In the genomic region with DNA sequence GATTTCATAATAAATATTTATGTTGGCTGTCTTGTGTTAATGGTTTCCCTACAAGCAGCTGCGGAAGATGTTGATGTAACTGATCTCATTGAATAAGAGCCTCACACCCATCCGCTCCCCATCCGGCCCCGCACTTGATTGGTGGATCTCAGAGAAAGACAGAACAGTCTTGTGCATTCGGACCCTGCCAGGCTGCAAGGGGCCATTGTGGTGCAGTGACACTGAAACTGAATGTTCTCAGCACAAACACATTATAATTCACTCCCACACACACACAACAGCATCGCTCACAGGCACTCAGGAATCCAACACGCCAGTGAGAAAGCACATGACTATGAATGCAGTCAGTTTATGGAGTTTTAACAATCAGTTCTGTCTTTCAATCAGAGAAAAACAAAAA, we compare ENCODE assay signal across 22 cellular contexts. TPM values are rescaled to one million over a fixed set of nuclear protein-coding genes. Genes with fewer than 3 reads are reported as not detected.
DNase-seq lines count a peak whose midpoint lies in the region; ATAC-seq, FAIRE-seq and TF ChIP-seq lines count a peak whose summit lies in the region.
"Had no signal": no experiment of that assay in that cellular context is flagged by ENCODE, and none has a peak within 500 bp of the region (broad histone marks: within the 10 kb centered on the region; RNA-seq: fewer than 3 reads in every experiment).

No MANE protein-coding gene starts in this region.

- in situ Hi-C loops in gastrocnemius medialis (cut with MboI; ENCODE audit: low sequenced_read_pairs in 4 of 4): no loop called here

- ATAC-seq in gastrocnemius medialis: no peak
- no peak for ATAC-seq in GM18867 (IDR thresholded peaks at IDR 0.05; ENCODE audit: unreplicated experiment)
- ATAC-seq: Panc1, pancreas, SK-N-SH treated with all-trans-retinoic acid at 6 μM for 48 hours had no signal

- no peak overlapping the region for H3K27ac ChIP-seq in gastrocnemius medialis
- H3K27ac ChIP-seq: esophagus squamous epithelium, pancreas, vagina had no signal

- peaks cover 4% of the 10 kb centered on the region for H3K27me3 Mint-ChIP-seq in brain
- H3K27me3 Mint-ChIP-seq: activated CD4-positive, alpha-beta memory T cell treated with anti-CD3 and anti-CD28 coated beads for 36 hours; stimulated activated naive CD8-positive, alpha-beta T cell treated with anti-CD3 and anti-CD28 coated beads, Interleukin-15, Interleukin-2, amounts not matched to agents 100 ng/mL and 50 ng/mL, for 24 hours had no signal

- peaks cover 82% of the 10 kb centered on the region for H3K36me3 Mint-ChIP-seq in brain
- H3K36me3 Mint-ChIP-seq: activated CD4-positive, alpha-beta memory T cell treated with anti-CD3 and anti-CD28 coated beads for 36 hours had no signal

- no peaks in the 10 kb centered on the region for H3K9me3 ChIP-seq in gastrocnemius medialis
- H3K9me3 ChIP-seq: esophagus squamous epithelium, MG63, pancreas, vagina had no signal

- no peaks in the 10 kb centered on the region for H3K4me1 ChIP-seq in gastrocnemius medialis
- H3K4me1 ChIP-seq: esophagus squamous epithelium, pancreas, vagina had no signal

- TF ChIP-seq CTCF in D721Med (IDR thresholded peaks at IDR 0.05; ENCODE audit: insufficient read depth, missing control alignments) (no peak), brain (conservative IDR thresholded peaks at IDR 0.05) (no peak), gastrocnemius medialis (IDR thresholded peaks at IDR 0.05 in 4 of 5, conservative IDR thresholded peaks at IDR 0.05 in 1 of 5) (no peak)

- H3K4me3 ChIP-seq in gastrocnemius medialis: no peak overlapping the region
- H3K4me3 ChIP-seq: esophagus squamous epithelium, MG63, pancreas, vagina had no signal

- H3K9me3 Mint-ChIP-seq in brain: no peaks in the 10 kb centered on the region
- H3K9me3 Mint-ChIP-seq: activated CD4-positive, alpha-beta memory T cell treated with anti-CD3 and anti-CD28 coated beads for 36 hours; HFFc6; stimulated activated naive CD8-positive, alpha-beta T cell treated with anti-CD3 and anti-CD28 coated beads, Interleukin-15, Interleukin-2, amounts not matched to agents 100 ng/mL and 50 ng/mL, for 24 hours had no signal

- no peak for DNase-seq in D721Med (ENCODE audit: insufficient read length, low spot score)
- DNase-seq in globus pallidus (ENCODE audit: low spot score): peak; percentile 98
- peak; percentile 89 for DNase-seq in occipital lobe (lab: John Stamatoyannopoulos, UW)
- no peak for DNase-seq in gastrocnemius medialis
- no peak for DNase-seq in NCI-H1092 treated with DMSO at 0.1 percent for 48 hours (lab: John Stamatoyannopoulos, UW)
- DNase-seq in NCI-H526 (lab: John Stamatoyannopoulos, UW): no peak
- DNase-seq: activated CD4-positive, alpha-beta memory T cell treated with anti-CD3 and anti-CD28 coated beads for 36 hours; Calu3; dermis blood vessel endothelial cell; esophagus squamous epithelium; HFFc6; mesenchymal stem cell; MG63; NCI-H2029; NCI-H69; pancreas had no signal

- H3K4me3 Mint-ChIP-seq in brain: peak overlapping the region; percentile 22 to 76 (median 69)
- H3K4me3 Mint-ChIP-seq: activated CD4-positive, alpha-beta memory T cell treated with anti-CD3 and anti-CD28 coated beads for 36 hours; HFFc6; stimulated activated naive CD8-positive, alpha-beta T cell treated with anti-CD3 and anti-CD28 coated beads, Interleukin-15, Interleukin-2, amounts not matched to agents 100 ng/mL and 50 ng/mL, for 24 hours had no signal

- peaks cover 32% of the 10 kb centered on the region for H3K4me1 Mint-ChIP-seq in brain

- peak; percentile 56 for FAIRE-seq in D721Med (lab: Jason Lieb, UNC)
- FAIRE-seq: pancreas had no signal

- intact Hi-C loops in gastrocnemius medialis (cut with DNase I; ENCODE audit: low total_unique reads): no loop called here

- H3K27ac Mint-ChIP-seq in brain: peak overlapping the region; percentile 83 to 98 (median 95)
- H3K27ac Mint-ChIP-seq: activated CD4-positive, alpha-beta memory T cell treated with anti-CD3 and anti-CD28 coated beads for 36 hours; HFFc6; stimulated activated naive CD8-positive, alpha-beta T cell treated with anti-CD3 and anti-CD28 coated beads, Interleukin-15, Interleukin-2, amounts not matched to agents 100 ng/mL and 50 ng/mL, for 24 hours had no signal

- peaks cover 0 to 34% of the 10 kb centered on the region in 2 donors for H3K36me3 ChIP-seq in gastrocnemius medialis
- H3K36me3 ChIP-seq: pancreas had no signal

- TF ChIP-seq POLR2A in gastrocnemius medialis (IDR thresholded peaks at IDR 0.05): no peak

- no peaks in the 10 kb centered on the region for H3K27me3 ChIP-seq in gastrocnemius medialis
- H3K27me3 ChIP-seq: esophagus squamous epithelium, MG63, pancreas, vagina had no signal

RNA-seq across cellular contexts. Expression of gene PRELID3A, which starts 47.8 kb away (rescaled TPM):
- 5.4 TPM for polyA plus RNA-seq in brain (ENCODE audit: insufficient read depth, low read depth, low replicate concordance)
- total RNA-seq in occipital lobe: 4.8 TPM
- under 1 TPM in 1 of 4 donors, not detected in 3; 0.11 TPM for total RNA-seq in gastrocnemius medialis

Comparison
In these comparisons a context has a peak if more than half of its experiments do, and no peak if none do; other contexts are left out.
1. DNase-seq: peak in globus pallidus (single experiment) and occipital lobe (single experiment); none in D721Med (single experiment), gastrocnemius medialis (0 of 2), NCI-H1092 treated with DMSO at 0.1 percent for 48 hours (single experiment) and NCI-H526 (0 of 2).